In the genomic region with DNA sequence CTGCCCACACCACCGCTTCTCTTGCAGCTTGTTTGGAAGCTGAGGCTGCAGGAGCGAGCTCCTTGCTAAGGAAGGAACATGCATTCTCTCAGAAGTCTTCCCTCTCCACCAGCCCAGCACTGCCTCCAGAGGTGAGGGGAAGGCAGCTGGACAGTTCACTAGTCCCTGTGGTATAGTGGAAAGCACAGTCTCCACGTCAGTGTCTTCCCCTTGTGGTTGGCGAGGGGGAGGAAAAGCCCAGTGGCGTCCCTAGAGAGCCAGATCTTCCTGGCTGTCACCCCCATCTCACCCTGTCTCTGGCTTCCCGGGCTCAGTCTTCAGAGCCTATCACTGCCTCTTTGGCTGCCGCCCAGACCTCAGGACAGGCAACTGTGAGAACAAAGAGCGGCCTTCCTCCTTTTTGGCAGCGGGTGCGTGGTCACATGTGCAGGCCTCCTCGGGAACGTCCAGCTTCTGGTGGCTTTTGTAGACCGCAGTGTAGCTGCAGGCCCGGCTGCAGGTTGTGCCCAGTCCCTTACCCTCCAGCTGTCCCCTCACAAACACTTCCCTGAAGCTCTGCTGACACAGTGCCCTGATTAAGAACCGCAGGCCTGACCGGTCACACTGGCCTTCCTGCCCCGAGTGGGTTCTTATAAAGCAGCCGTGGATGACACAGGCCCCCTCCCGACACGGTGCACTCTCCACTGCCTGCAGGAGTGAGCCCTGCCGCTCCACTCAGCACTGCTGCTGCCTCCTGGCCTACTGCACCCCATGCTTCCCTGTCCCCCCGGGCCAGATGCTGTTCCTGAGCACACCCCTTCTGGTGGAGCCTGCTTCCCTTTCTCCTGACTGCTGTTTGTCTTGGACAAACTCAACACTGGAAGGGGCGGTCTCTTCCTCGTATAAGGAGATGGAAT, we compare ENCODE assay signal across 8 cellular contexts.
A peak's percentile ranks its signal among the peaks of the same experiment; 100 is the strongest.
DNase-seq lines count a peak whose midpoint lies in the region; ATAC-seq and TF ChIP-seq lines count a peak whose summit lies in the region.

No MANE protein-coding gene starts in this region.

- H3F3A ChIP-seq in GM23338 (replicated peaks; ENCODE audit: low read depth), result no peaks in the 10 kb centered on the region

- DNase-seq in AML-193 (lab: John Stamatoyannopoulos, UW) (peak; percentile 96 to 97), GM23338 (ENCODE audit: low spot score) (peak; percentile 17), SKM-1 (lab: John Stamatoyannopoulos, UW; ENCODE audit: unreplicated experiment) (peak; percentile 81), fibroblast of pulmonary artery (ENCODE audit: low read depth) (peak; percentile 93), nucleus accumbens (lab: John Stamatoyannopoulos, UW) (peak; percentile 31 to 94 (median 84)), middle frontal gyrus (ENCODE audit: extremely low spot score, low spot score) (no peak), NCI-H187 (lab: John Stamatoyannopoulos, UW) (no peak)
- no peak for DNase-seq in effector CD8-positive, alpha-beta T cell (lab: John Stamatoyannopoulos, UW)

- H3K9me3 Mint-ChIP-seq in GM23338, result no peaks in the 10 kb centered on the region

- H3K4me3 Mint-ChIP-seq in GM23338, result no peak overlapping the region

- no peak overlapping the region for H3K27ac Mint-ChIP-seq in GM23338

- H3K36me3 ChIP-seq in GM23338 (ENCODE audit: insufficient read depth), result no peaks in the 10 kb centered on the region

- peaks cover 4% of the 10 kb centered on the region for H3K27me3 Mint-ChIP-seq in GM23338 (ENCODE audit: insufficient read depth, low read depth, poor library complexity)

- H2AFZ ChIP-seq in GM23338, result no peak overlapping the region

- TF ChIP-seq CTCF in GM23338 (conservative IDR thresholded peaks at IDR 0.05; ENCODE audit: low read depth in 2 of 2) (no peak), fibroblast of pulmonary artery (IDR thresholded peaks at IDR 0.05; ENCODE audit: low read length, missing control alignments) (peak; percentile 59)

- peak; percentile 74 for ATAC-seq in GM23338

- H3K4me1 Mint-ChIP-seq in GM23338, result peaks cover 4% of the 10 kb centered on the region

- no peak overlapping the region for H3K4me3 ChIP-seq in GM23338
- H3K4me3 ChIP-seq in fibroblast of pulmonary artery (replicated peaks; ENCODE audit: low read depth, low read length), result no peak overlapping the region

- H4K20me1 ChIP-seq in GM23338 (replicated peaks; ENCODE audit: insufficient read depth), result no peaks in the 10 kb centered on the region

- 0 out of 2 replicates have a peak, but pooled peaks cover 6% of the 10 kb centered on the region for H3K4me1 ChIP-seq in GM23338 (ENCODE audit: insufficient read depth)

- H3K27me3 ChIP-seq in GM23338 (ENCODE audit: insufficient read depth), result no peaks in the 10 kb centered on the region

- H3K9me2 ChIP-seq in GM23338 (ENCODE audit: insufficient read depth), result no peaks in the 10 kb centered on the region

- H3K27ac ChIP-seq in GM23338 (ENCODE audit: low read depth), result no peak overlapping the region

- no peaks in the 10 kb centered on the region for H3K79me2 ChIP-seq in GM23338 (replicated peaks; ENCODE audit: insufficient read depth)

- no peaks in the 10 kb centered on the region for H3K36me3 Mint-ChIP-seq in GM23338 (ENCODE audit: low read depth)

- H3K4me2 ChIP-seq in GM23338, result no peak overlapping the region

TF ChIP-seq in GM23338, 12 proteins besides CTCF, POLR2A, EP300 and RAD21 (continues in another document):
- TF ChIP-seq JUNB (IDR thresholded peaks at IDR 0.05; ENCODE audit: unreplicated experiment) (no peak), NANOG (IDR thresholded peaks at IDR 0.05; ENCODE audit: borderline replicate concordance) (no peak), POLR2AphosphoS5 (IDR thresholded peaks at IDR 0.05; ENCODE audit: low read depth) (no peak), REST (IDR thresholded peaks at IDR 0.05; ENCODE audit: unreplicated experiment) (no peak), EZH2 (IDR thresholded peaks at IDR 0.05; ENCODE audit: low read depth, unreplicated experiment) (no peak), STAT1 (IDR thresholded peaks at IDR 0.05; ENCODE audit: unreplicated experiment) (no peak), CREB1 (CRISPR knock-in tag; IDR thresholded peaks at IDR 0.05; ENCODE audit: low read depth) (no peak), ZNF114 (CRISPR knock-in tag; IDR thresholded peaks at IDR 0.05) (no peak), ZNF331 (CRISPR knock-in tag; IDR thresholded peaks at IDR 0.05; ENCODE audit: low read depth) (no peak), EZH2phosphoT487 (IDR thresholded peaks at IDR 0.05; ENCODE audit: unreplicated experiment) (no peak)
- TF ChIP-seq, protein P1, sequence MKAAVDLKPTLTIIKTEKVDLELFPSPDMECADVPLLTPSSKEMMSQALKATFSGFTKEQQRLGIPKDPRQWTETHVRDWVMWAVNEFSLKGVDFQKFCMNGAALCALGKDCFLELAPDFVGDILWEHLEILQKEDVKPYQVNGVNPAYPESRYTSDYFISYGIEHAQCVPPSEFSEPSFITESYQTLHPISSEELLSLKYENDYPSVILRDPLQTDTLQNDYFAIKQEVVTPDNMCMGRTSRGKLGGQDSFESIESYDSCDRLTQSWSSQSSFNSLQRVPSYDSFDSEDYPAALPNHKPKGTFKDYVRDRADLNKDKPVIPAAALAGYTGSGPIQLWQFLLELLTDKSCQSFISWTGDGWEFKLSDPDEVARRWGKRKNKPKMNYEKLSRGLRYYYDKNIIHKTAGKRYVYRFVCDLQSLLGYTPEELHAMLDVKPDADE (IDR thresholded peaks at IDR 0.05), result no peak

Comparison
In these comparisons a context has a peak if more than half of its experiments do, and no peak if none do; other contexts are left out.
1. DNase-seq: peak in AML-193 (2 of 2), GM23338 (single experiment), SKM-1 (single experiment), fibroblast of pulmonary artery (single experiment) and nucleus accumbens (56 of 56); none in middle frontal gyrus (single experiment), NCI-H187 (0 of 2) and effector CD8-positive, alpha-beta T cell (single experiment).